In genomic region chr1:235270625-235271024, GRCh38 we compare ENCODE assay signal across 8 cellular contexts. TPM values are rescaled to one million over a fixed set of nuclear protein-coding genes. Genes with fewer than 3 reads are reported as not detected.
DNase-seq lines count a peak whose midpoint lies in the region; ATAC-seq and TF ChIP-seq lines count a peak whose summit lies in the region.

No MANE protein-coding gene starts in this region.

- TF ChIP-seq POLR2A in erythroblast (IDR thresholded peaks at IDR 0.05; ENCODE audit: low read length) (no peak), GM18505 (IDR thresholded peaks at IDR 0.05; ENCODE audit: borderline replicate concordance, extremely low read depth, insufficient read depth, insufficient read length) (no peak)

- H3K4me3 Mint-ChIP-seq in activated CD4-positive, alpha-beta T cell treated with anti-CD3 and anti-CD28 coated beads for 36 hours, result no peak overlapping the region

- H3K27me3 Mint-ChIP-seq in activated CD4-positive, alpha-beta T cell treated with anti-CD3 and anti-CD28 coated beads for 36 hours, result no peaks in the 10 kb centered on the region

- DNase-seq in activated CD4-positive, alpha-beta T cell treated with anti-CD3 and anti-CD28 coated beads for 36 hours, result no peak
- no peak for DNase-seq in activated CD4-positive, alpha-beta T cell treated with anti-CD3 and anti-CD28 coated beads for 48 hours
- DNase-seq in NCI-H2227 treated with DMSO at 0.1 percent for 48 hours (lab: John Stamatoyannopoulos, UW), result peak; percentile 37
- peak; percentile 20 to 32 for DNase-seq in erythroblast (lab: John Stamatoyannopoulos, UW)
- no peak for DNase-seq in stimulated activated naive CD8-positive, alpha-beta T cell treated with anti-CD3 and anti-CD28 coated beads, Interleukin-15, Interleukin-2, amounts not matched to agents 100 U/mL and 50 U/mL, for 24 hours
- no peak for DNase-seq in left colon
- DNase-seq in AML-193 (lab: John Stamatoyannopoulos, UW), result no peak

- peaks cover 60% of the 10 kb centered on the region for H3K4me1 Mint-ChIP-seq in activated CD4-positive, alpha-beta T cell treated with anti-CD3 and anti-CD28 coated beads for 36 hours

- intact Hi-C loops in activated CD4-positive, alpha-beta T cell treated with anti-CD3 and anti-CD28 coated beads for 36 hours (cut with DNase I, micrococcal nuclease), result loop anchor here in 1 of 2 experiments (2.0 kb wide), 1 partner anchor 58 kb away; the partner anchor contains the start of genes ARID4B and GGPS1
- intact Hi-C loops in left colon (cut with DNase I, micrococcal nuclease), result no loop called here

- POLR2A ChIA-PET in activated CD4-positive, alpha-beta T cell treated with anti-CD3 and anti-CD28 coated beads for 36 hours (lab: Charles Lee), result no interaction called here

- H3K36me3 Mint-ChIP-seq in activated CD4-positive, alpha-beta T cell treated with anti-CD3 and anti-CD28 coated beads for 36 hours (ENCODE audit: low read depth), result peaks cover 7% of the 10 kb centered on the region

- CTCF ChIA-PET in activated CD4-positive, alpha-beta T cell treated with anti-CD3 and anti-CD28 coated beads for 36 hours (lab: Charles Lee), result interaction anchor here (0.7 to 3.0 kb wide), 5 partner anchors 12 to 146 kb away, joined by 3 to 15 read pairs (median 5); partner anchors contain the start of gene GGPS1

- no peaks in the 10 kb centered on the region for H3K9me3 Mint-ChIP-seq in activated CD4-positive, alpha-beta T cell treated with anti-CD3 and anti-CD28 coated beads for 36 hours (ENCODE audit: low read depth)

- peak; percentile 89 for ATAC-seq in activated CD4-positive, alpha-beta T cell treated with anti-CD3 and anti-CD28 coated beads for 36 hours
- ATAC-seq in stimulated activated naive CD8-positive, alpha-beta T cell treated with anti-CD3 and anti-CD28 coated beads, Interleukin-15, Interleukin-2, amounts not matched to agents 100 U/mL and 50 U/mL, for 24 hours, result peak; percentile 70
- ATAC-seq in left colon (no peak), GM18505 (IDR thresholded peaks at IDR 0.05; ENCODE audit: unreplicated experiment) (no peak)

- H3K27ac Mint-ChIP-seq in activated CD4-positive, alpha-beta T cell treated with anti-CD3 and anti-CD28 coated beads for 36 hours, result peak overlapping the region; percentile 64

RNA-seq across cellular contexts. Expression of gene ARID4B, which starts 57.4 kb away (rescaled TPM):
- total RNA-seq in activated CD4-positive, alpha-beta T cell treated with anti-CD3 and anti-CD28 coated beads for 36 hours, result 10 to 100 TPM; 38.6 to 42.9 TPM
- total RNA-seq in left colon, result 10 to 100 TPM; 26.2 to 33.9 TPM

RNA-seq across cellular contexts. Expression of gene GGPS1, which starts 57.7 kb away (rescaled TPM):
- total RNA-seq in activated CD4-positive, alpha-beta T cell treated with anti-CD3 and anti-CD28 coated beads for 36 hours, result 10 to 100 TPM; 35.6 to 37.4 TPM
- total RNA-seq in left colon, result 10 to 100 TPM; 29.9 to 30.9 TPM

Comparison
In these comparisons a context has a peak if more than half of its experiments do, and no peak if none do; other contexts are left out.
1. ATAC-seq: peak in activated CD4-positive, alpha-beta T cell treated with anti-CD3 and anti-CD28 coated beads for 36 hours (single experiment) and stimulated activated naive CD8-positive, alpha-beta T cell treated with anti-CD3 and anti-CD28 coated beads, Interleukin-15, Interleukin-2, amounts not matched to agents 100 U/mL and 50 U/mL, for 24 hours (single experiment); none in left colon (single experiment) and GM18505 (single experiment).
2. DNase-seq: peak in NCI-H2227 treated with DMSO at 0.1 percent for 48 hours (single experiment) and erythroblast (2 of 2); none in activated CD4-positive, alpha-beta T cell treated with anti-CD3 and anti-CD28 coated beads for 36 hours (single experiment), activated CD4-positive, alpha-beta T cell treated with anti-CD3 and anti-CD28 coated beads for 48 hours (single experiment), stimulated activated naive CD8-positive, alpha-beta T cell treated with anti-CD3 and anti-CD28 coated beads, Interleukin-15, Interleukin-2, amounts not matched to agents 100 U/mL and 50 U/mL, for 24 hours (single experiment), left colon (0 of 2) and AML-193 (0 of 2).